Comparison of ENCODE assay signal across 2 cellular contexts in the genomic region with DNA sequence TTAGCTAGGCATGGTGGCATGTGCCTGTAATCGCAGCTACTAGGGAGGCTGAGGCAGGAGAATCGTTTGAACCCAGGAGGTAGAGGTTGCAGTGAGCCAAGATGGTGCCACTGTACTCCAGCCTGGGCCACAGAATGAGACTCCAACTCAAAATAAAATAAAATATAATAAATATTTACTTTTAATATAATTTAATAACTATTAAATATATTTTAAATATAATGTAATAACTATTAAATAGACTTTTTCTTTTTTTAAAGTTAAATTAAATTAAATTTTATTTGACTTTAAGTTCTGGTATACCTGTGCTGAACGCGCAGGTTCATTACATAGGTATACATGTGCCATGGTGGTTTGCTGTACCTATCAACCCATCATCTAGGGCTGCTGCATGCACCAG. TPM values are rescaled to one million over a fixed set of nuclear protein-coding genes. Genes with fewer than 3 reads are reported as not detected.
"Had no signal": no experiment of that assay in that cellular context is flagged by ENCODE, and none has a peak within 500 bp of the region (broad histone marks: within the 10 kb centered on the region; RNA-seq: fewer than 3 reads in every experiment).

No MANE protein-coding gene starts in this region.

RNA-seq across cellular contexts. Expression of a gene that starts 1.9 kb away (rescaled TPM):
- total RNA-seq: G401 had no signal

RNA-seq across cellular contexts. Expression of a gene that starts 14.5 kb away (rescaled TPM):
- total RNA-seq: G401, GM12878 had no signal

RNA-seq across cellular contexts. Expression of a gene that starts 29.4 kb away (rescaled TPM):
- total RNA-seq: G401, GM12878 had no signal

RNA-seq across cellular contexts. Expression of a gene that starts 34.6 kb away (rescaled TPM):
- total RNA-seq: G401, GM12878 had no signal

RNA-seq across cellular contexts. Expression of a gene that starts 48.2 kb away (rescaled TPM):
- total RNA-seq: G401, GM12878 had no signal
